In genomic region chr14:52327374-52328226, GRCh38 we compare ENCODE assay signal across 9 cellular contexts. TPM values are rescaled to one million over a fixed set of nuclear protein-coding genes. Genes with fewer than 3 reads are reported as not detected.
A peak's percentile ranks its signal among the peaks of the same experiment; 100 is the strongest.
DNase-seq lines count a peak whose midpoint lies in the region; ATAC-seq and TF ChIP-seq lines count a peak whose summit lies in the region.
"Had no signal": no experiment of that assay in that cellular context is flagged by ENCODE, and none has a peak within 500 bp of the region (broad histone marks: within the 10 kb centered on the region; RNA-seq: fewer than 3 reads in every experiment).

No MANE protein-coding gene starts in this region.

- H3K4me3 Mint-ChIP-seq in activated T-helper 1 cell treated with anti-CD3 and anti-CD28 coated beads, Interleukin-12 subunit alpha, Interleukin-12 subunit beta, Interleukin-2, Interleukin-4 antibody, amounts not matched to agents 30 ng/mL and 10 ng/mL and 1 ng/mL, durations not matched to agents 14 hours and 24 hours and 36 hours = peak overlapping the region; percentile 77

- peaks cover 3% of the 10 kb centered on the region for H3K4me1 ChIP-seq in mucosa of descending colon (ENCODE audit: low read depth)
- H3K4me1 ChIP-seq in HAP-1 = no peaks in the 10 kb centered on the region
- H3K4me1 ChIP-seq in MM.1S (ENCODE audit: low read length) = no peaks in the 10 kb centered on the region

- intact Hi-C loops in activated T-helper 1 cell treated with anti-CD3 and anti-CD28 coated beads, Interleukin-12 subunit alpha, Interleukin-12 subunit beta, Interleukin-2, Interleukin-4 antibody, amounts not matched to agents 30 ng/mL and 10 ng/mL and 1 ng/mL, durations not matched to agents 14 hours and 24 hours and 36 hours (cut with micrococcal nuclease) = loop anchor here (1.0 to 5.0 kb wide), 6 partner anchors 9 to 1590 kb away; no protein-coding TSS in a partner anchor
- intact Hi-C loops in mucosa of descending colon (cut with DNase I, micrococcal nuclease) = no loop called here

- H3F3A ChIP-seq in MM.1S (ENCODE audit: insufficient read depth, low read length) = no peaks in the 10 kb centered on the region

- H4K20me1 ChIP-seq in MM.1S (ENCODE audit: insufficient read depth, low read length) = no peaks in the 10 kb centered on the region

- H3K4me3 ChIP-seq in mucosa of descending colon (no peak overlapping the region), HAP-1 (no peak overlapping the region), MM.1S (ENCODE audit: low read length) (no peak overlapping the region)

- H3K27me3 ChIP-seq in HAP-1 (ENCODE audit: low read depth) (no peaks in the 10 kb centered on the region), MM.1S (replicated peaks; ENCODE audit: insufficient read depth, low read length) (no peaks in the 10 kb centered on the region)

- no peaks in the 10 kb centered on the region for H3K79me2 ChIP-seq in MM.1S (ENCODE audit: low read length)

- no peaks in the 10 kb centered on the region for H3K9me2 ChIP-seq in MM.1S (replicated peaks; ENCODE audit: insufficient read depth, low read length)

- H3K27ac ChIP-seq in MM.1S (ENCODE audit: low read length) = no peak overlapping the region

- no peak overlapping the region for H2AFZ ChIP-seq in MM.1S (ENCODE audit: low read length)

- H3K27me3 Mint-ChIP-seq in activated T-helper 1 cell treated with anti-CD3 and anti-CD28 coated beads, Interleukin-12 subunit alpha, Interleukin-12 subunit beta, Interleukin-2, Interleukin-4 antibody, amounts not matched to agents 30 ng/mL and 10 ng/mL and 1 ng/mL, durations not matched to agents 14 hours and 24 hours and 36 hours (ENCODE audit: insufficient read depth) = no peaks in the 10 kb centered on the region

- peak overlapping the region; percentile 84 for H3K27ac Mint-ChIP-seq in activated T-helper 1 cell treated with anti-CD3 and anti-CD28 coated beads, Interleukin-12 subunit alpha, Interleukin-12 subunit beta, Interleukin-2, Interleukin-4 antibody, amounts not matched to agents 30 ng/mL and 10 ng/mL and 1 ng/mL, durations not matched to agents 14 hours and 24 hours and 36 hours

- H3K9me3 Mint-ChIP-seq in activated T-helper 1 cell treated with anti-CD3 and anti-CD28 coated beads, Interleukin-12 subunit alpha, Interleukin-12 subunit beta, Interleukin-2, Interleukin-4 antibody, amounts not matched to agents 30 ng/mL and 10 ng/mL and 1 ng/mL, durations not matched to agents 14 hours and 24 hours and 36 hours = peaks cover 6% of the 10 kb centered on the region

- H3K4me1 Mint-ChIP-seq in activated T-helper 1 cell treated with anti-CD3 and anti-CD28 coated beads, Interleukin-12 subunit alpha, Interleukin-12 subunit beta, Interleukin-2, Interleukin-4 antibody, amounts not matched to agents 30 ng/mL and 10 ng/mL and 1 ng/mL, durations not matched to agents 14 hours and 24 hours and 36 hours (ENCODE audit: low read depth) = peaks cover 90% of the 10 kb centered on the region

- H3K9me3 ChIP-seq in mucosa of descending colon (peaks cover 2% of the 10 kb centered on the region), HAP-1 (no peaks in the 10 kb centered on the region), MM.1S (replicated peaks; ENCODE audit: insufficient read depth, low read length) (no peaks in the 10 kb centered on the region)

- no peak overlapping the region for H3K4me2 ChIP-seq in MM.1S (ENCODE audit: low read depth, low read length)

- no peak overlapping the region for H3K9ac ChIP-seq in MM.1S (ENCODE audit: low read length)

- peaks cover 66% of the 10 kb centered on the region for H3K36me3 Mint-ChIP-seq in activated T-helper 1 cell treated with anti-CD3 and anti-CD28 coated beads, Interleukin-12 subunit alpha, Interleukin-12 subunit beta, Interleukin-2, Interleukin-4 antibody, amounts not matched to agents 30 ng/mL and 10 ng/mL and 1 ng/mL, durations not matched to agents 14 hours and 24 hours and 36 hours (ENCODE audit: low read depth)

- in situ Hi-C loops in HAP-1 (cut with MboI; ENCODE audit: low sequenced_read_pairs) = no loop called here

- ATAC-seq in HG03378 (IDR thresholded peaks at IDR 0.05; ENCODE audit: unreplicated experiment) (peak; percentile 26), mucosa of descending colon (peak; percentile 59)

- DNase-seq in DMS79 (lab: John Stamatoyannopoulos, UW) = peak; percentile 87
- no peak for DNase-seq in activated T-helper 1 cell treated with anti-CD3 and anti-CD28 coated beads, Interleukin-12 subunit alpha, Interleukin-12 subunit beta, Interleukin-2, Interleukin-4 antibody, amounts not matched to agents 30 ng/mL and 10 ng/mL and 1 ng/mL, durations not matched to agents 14 hours and 24 hours and 36 hours (ENCODE audit: low spot score)
- no peak for DNase-seq in mucosa of descending colon
- DNase-seq in NCI-H2081 treated with DMSO at 0.1 percent for 48 hours (lab: John Stamatoyannopoulos, UW) = no peak
- DNase-seq in HAP-1 (ENCODE audit: low spot score in 2 of 2) = no peak
- DNase-seq in NCI-H1694 treated with DMSO at 0.1 percent for 48 hours (lab: John Stamatoyannopoulos, UW) = no peak
- no peak for DNase-seq in MM.1S
- DNase-seq: left cardiac atrium had no signal

- H3K36me3 ChIP-seq in mucosa of descending colon (ENCODE audit: low read depth) (no peaks in the 10 kb centered on the region), HAP-1 (replicated peaks) (no peaks in the 10 kb centered on the region), MM.1S (replicated peaks; ENCODE audit: insufficient read depth, low read length) (no peaks in the 10 kb centered on the region)

- no peak for TF ChIP-seq CTCF in mucosa of descending colon (IDR thresholded peaks at IDR 0.05)
- no peak for TF ChIP-seq CTCF in MM.1S (IDR thresholded peaks at IDR 0.05; ENCODE audit: low read length)

RNA-seq across cellular contexts. Expression of gene PTGER2, which starts 13.5 kb away (rescaled TPM):
- total RNA-seq in activated T-helper 1 cell treated with anti-CD3 and anti-CD28 coated beads, Interleukin-12 subunit alpha, Interleukin-12 subunit beta, Interleukin-2, Interleukin-4 antibody, amounts not matched to agents 30 ng/mL and 10 ng/mL and 1 ng/mL, durations not matched to agents 14 hours and 24 hours and 36 hours = 67.4 and 67.9 TPM in 2 replicates
- total RNA-seq in mucosa of descending colon = 1 to 10 TPM; 3.2 to 8.1 (median 4.1) TPM
